14 cellular contexts compared by ENCODE assay signal in genomic region chr1:208924011-208924410, GRCh38.
"Had no signal": no experiment of that assay in that cellular context is flagged by ENCODE, and none has a peak within 500 bp of the region (broad histone marks: within the 10 kb centered on the region; RNA-seq: fewer than 3 reads in every experiment).

No MANE protein-coding gene starts in this region.

- H3K27ac ChIP-seq: esophagus squamous epithelium, neutrophil, parathyroid adenoma, sigmoid colon, spleen had no signal

- H3K4me3 ChIP-seq: esophagus squamous epithelium, sigmoid colon, spleen had no signal

- DNase-seq: activated CD4-positive, alpha-beta T cell treated with anti-CD3 and anti-CD28 coated beads, Interleukin-2, amount 10 ng/mL, durations not matched to agents 24 days and 14 days; activated CD8-positive, alpha-beta T cell treated with anti-CD3 and anti-CD28 coated beads for 36 hours; activated naive CD4-positive, alpha-beta T cell treated with Interleukin-2 at 50 U/mL for 16 hours; activated T-cell treated with anti-CD3 and anti-CD28 coated beads, Interleukin-2, amount 50 U/mL, for 1 hour; dermis blood vessel endothelial cell; effector memory CD8-positive, alpha-beta T cell; esophagus squamous epithelium; left ventricle myocardium superior; naive thymus-derived CD4-positive, alpha-beta T cell; sigmoid colon; spleen; stimulated activated naive B cell treated with anti-CD40 and anti-IgM and Interleukin-4, amounts not matched to agents 10 μg/mL and 1 μg/mL and 100 μg/mL, for 72 hours had no signal

- H3K36me3 ChIP-seq: esophagus squamous epithelium, neutrophil, sigmoid colon, spleen had no signal

- H3K4me1 ChIP-seq: parathyroid adenoma, sigmoid colon, spleen had no signal

- H3K9me3 ChIP-seq: esophagus squamous epithelium, neutrophil, sigmoid colon had no signal

- H3K27me3 ChIP-seq: esophagus squamous epithelium, neutrophil, sigmoid colon had no signal
